ENCODE assay signal across 8 cellular contexts in genomic region chr4:112636688-112637551, GRCh38. TPM values are rescaled to one million over a fixed set of nuclear protein-coding genes. Genes with fewer than 3 reads are reported as not detected.
A peak's percentile ranks its signal among the peaks of the same experiment; 100 is the strongest.
DNase-seq lines count a peak whose midpoint lies in the region; ATAC-seq and TF ChIP-seq lines count a peak whose summit lies in the region.

Gene LARP7 (plus strand): TSS chr4:112637143. CDS start chr4:112644670, 7,527 bp downstream.
Gene ZGRF1 (minus strand): TSS chr4:112636909. CDS start chr4:112633176, 3,733 bp downstream.

- DNase-seq in NCI-H1436 (lab: John Stamatoyannopoulos, UW), result peak; percentile 98
- DNase-seq in T follicular helper cell (ENCODE audit: low read depth), result peak; percentile 98
- DNase-seq in adrenal gland, result peak; percentile 99 to 100 (median 99)
- peak; percentile 98 to 99 for DNase-seq in heart right ventricle
- peak; percentile 95 to 100 (median 98) for DNase-seq in posterior cingulate gyrus
- DNase-seq in upper lobe of right lung, result peak; percentile 99

- H3K27me3 ChIP-seq in adrenal gland (no peaks in the 10 kb centered on the region), heart right ventricle (no peaks in the 10 kb centered on the region), upper lobe of right lung (no peaks in the 10 kb centered on the region)

- peak in 1 of 2 donors; percentile 27 for TF ChIP-seq POLR2A in adrenal gland (IDR thresholded peaks at IDR 0.05)

- intact Hi-C loops in adrenal gland (cut with DNase I), result no loop called here
- intact Hi-C loops in heart right ventricle (cut with DNase I), result loop anchor here in 8 of 10 donors (2.0 to 10.0 kb wide), 7 partner anchors 125 to 458 kb away; no protein-coding TSS in a partner anchor
- intact Hi-C loops in posterior cingulate gyrus (cut with DNase I), result loop anchor here (5.0 kb wide), 1 partner anchor 460 kb away; no protein-coding TSS in a partner anchor
- intact Hi-C loops in upper lobe of right lung (cut with DNase I), result no loop called here

- H3K9me3 ChIP-seq in adrenal gland (replicated peaks in 1 of 3) (no peaks in the 10 kb centered on the region), heart right ventricle (no peaks in the 10 kb centered on the region), upper lobe of right lung (no peaks in the 10 kb centered on the region)

- H3K36me3 ChIP-seq in adrenal gland (replicated peaks in 1 of 2) (no peaks in the 10 kb centered on the region), heart right ventricle (peaks cover 0 to 14% (median 0%) of the 10 kb centered on the region in 9 donors), upper lobe of right lung (no peaks in the 10 kb centered on the region)

- TF ChIP-seq CTCF in GM12875 (IDR thresholded peaks at IDR 0.05; ENCODE audit: borderline replicate concordance, insufficient read depth, low read depth, low read length) (peak; percentile 70), adrenal gland (IDR thresholded peaks at IDR 0.05) (peak; percentile 80 to 99 (median 98)), heart right ventricle (IDR thresholded peaks at IDR 0.05) (peak; percentile 82 to 98 (median 95)), upper lobe of right lung (IDR thresholded peaks at IDR 0.05) (peak; percentile 88)

- H3K4me1 ChIP-seq in adrenal gland (replicated peaks in 1 of 2) (peaks cover 6 to 28% of the 10 kb centered on the region in 2 donors), heart right ventricle (peaks cover 0 to 56% (median 26%) of the 10 kb centered on the region in 9 donors), upper lobe of right lung (peaks cover 21% of the 10 kb centered on the region)

- ATAC-seq in HG02798 (IDR thresholded peaks at IDR 0.05; ENCODE audit: poor library complexity, unreplicated experiment), result peak; percentile 94
- ATAC-seq in heart right ventricle, result peak; percentile 97 to 98 (median 98)
- ATAC-seq in upper lobe of right lung, result peak; percentile 97

- H3K27ac ChIP-seq in adrenal gland, result peak within 1 kb of the TSS; percentile 69 to 98 (median 89)
- H3K27ac ChIP-seq in heart right ventricle, result peak within 1 kb of the TSS; percentile 87 to 98 (median 95)
- H3K27ac ChIP-seq in upper lobe of right lung, result peak within 1 kb of the TSS; percentile 94

- H3K4me3 ChIP-seq in GM12875 (ENCODE audit: low read depth, low read length), result peak within 1 kb of the TSS; percentile 94
- peak within 1 kb of the TSS; percentile 1 to 66 (median 29) for H3K4me3 ChIP-seq in adrenal gland
- peak within 1 kb of the TSS; percentile 66 to 76 (median 73) for H3K4me3 ChIP-seq in heart right ventricle
- peak within 1 kb of the TSS; percentile 83 for H3K4me3 ChIP-seq in upper lobe of right lung

- WGBS in adrenal gland, 4 donors, result 0 to 1% (median 0%) methylated on average over 34 to 66 of the region's 66 CpGs
- 0% methylated on average over 66 of the region's 66 CpGs for WGBS in heart right ventricle, 2 donors

RNA-seq across cellular contexts. Expression of gene LARP7, which starts in this region (rescaled TPM):
- total RNA-seq in adrenal gland, result 10 to 100 TPM; 15.3 to 49.6 (median 34.9) TPM
- polyA plus RNA-seq in adrenal gland, result 10 to 100 TPM; 41.6 to 65.6 (median 61.1) TPM
- total RNA-seq in heart right ventricle, result 10 to 100 TPM; 46.4 to 58.3 (median 49.9) TPM
- 10 to 100 TPM; 39.1 to 80.3 TPM for polyA plus RNA-seq in heart right ventricle
- 35.2 TPM for total RNA-seq in upper lobe of right lung

RNA-seq across cellular contexts. Expression of gene ZGRF1, which starts in this region (rescaled TPM):
- total RNA-seq in adrenal gland (1 to 10 TPM in 7 of 8 donors, under 1 TPM in 1; 0.66 to 6.6 (median 2.6) TPM), heart right ventricle (1 to 10 TPM in 9 of 10 donors, under 1 TPM in 1; 0.81 to 3.2 (median 2.1) TPM), upper lobe of right lung (3.4 TPM)
- polyA plus RNA-seq in adrenal gland (1 to 10 TPM; 2.6 to 9.1 (median 6.4) TPM), heart right ventricle (1 to 10 TPM in 1 of 2 donors, under 1 TPM in 1; 0.77 to 5.3 TPM)

Comparison
In these comparisons a context has a peak if more than half of its experiments do, and no peak if none do; other contexts are left out.
1. Peak in every context shown above with its lines: DNase-seq, ATAC-seq, H3K4me3 ChIP-seq and H3K27ac ChIP-seq.
2. H3K4me3 ChIP-seq: peak in every context shown above with its lines; median percentile 94 in GM12875; 83 in upper lobe of right lung; 73 in heart right ventricle; 29 in adrenal gland.
3. intact Hi-C loops: an anchor here in heart right ventricle (2.0 to 10.0 kb wide) and posterior cingulate gyrus (5.0 kb wide); none called in adrenal gland and upper lobe of right lung.